In genomic region chr1:25616080-25616931, GRCh38 we compare ENCODE assay signal across 8 cellular contexts. TPM values are rescaled to one million over a fixed set of nuclear protein-coding genes. Genes with fewer than 3 reads are reported as not detected.
DNase-seq lines count a peak whose midpoint lies in the region; ATAC-seq and TF ChIP-seq lines count a peak whose summit lies in the region.

TSS of gene MAN1C1 (plus strand) at chr1:25616791. CDS start at chr1:25617798, 1,007 bp downstream.

- peak within 1 kb of the TSS; percentile 92 to 96 (median 94) for H3K4me3 ChIP-seq in upper lobe of left lung

- in situ Hi-C loops in G401 (cut with HindIII; ENCODE audit: low sequenced_read_pairs): no loop called here

- H3K9me3 ChIP-seq in upper lobe of left lung: no peaks in the 10 kb centered on the region

- peaks cover 35 to 48% (median 41%) of the 10 kb centered on the region in 4 donors for H3K4me1 ChIP-seq in upper lobe of left lung

- intact Hi-C loops in left cardiac atrium (cut with DNase I) (loop anchor here in 1 of 2 donors (2.0 kb wide), 2 partner anchors 76 to 128 kb away; no protein-coding TSS in a partner anchor), posterior cingulate gyrus (cut with DNase I) (loop anchor here (2.0 to 5.0 kb wide), 4 partner anchors 54 to 186 kb away; partner anchors contain the start of gene MACO1)

- peaks cover 0 to 5% (median 0%) of the 10 kb centered on the region in 4 donors for H3K27me3 ChIP-seq in upper lobe of left lung

- peak in 1 of 4 donors; percentile 3 for TF ChIP-seq EP300 in upper lobe of left lung (IDR thresholded peaks at IDR 0.05)

- peak; percentile 95 to 96 for ATAC-seq in left cardiac atrium
- peak; percentile 95 to 97 for ATAC-seq in upper lobe of left lung (ENCODE audit: low FRiP score in 2 of 2)

- peak in 1 of 4 donors; percentile 57 for TF ChIP-seq POLR2A in upper lobe of left lung (IDR thresholded peaks at IDR 0.05)

- peak; percentile 50 to 86 (median 73) for TF ChIP-seq CTCF in upper lobe of left lung (IDR thresholded peaks at IDR 0.05)

- peak within 1 kb of the TSS; percentile 70 to 87 (median 86) for H3K27ac ChIP-seq in upper lobe of left lung

- WGBS in upper lobe of left lung, 2 donors: 0 to 1% methylated on average over 9 to 47 of the region's 107 CpGs

- DNase-seq in G401 (ENCODE audit: low spot score) (peak; percentile 93), HCEC 1CT (peak; percentile 84), NCI-H1092 (lab: John Stamatoyannopoulos, UW) (peak; percentile 97), T follicular helper cell (ENCODE audit: low read depth) (peak; percentile 72), amniotic epithelial cell (ENCODE audit: low read depth) (peak; percentile 58), left cardiac atrium (peak; percentile 92), posterior cingulate gyrus (peak; percentile 84 to 98 (median 88)), upper lobe of left lung (peak; percentile 90 to 97)

- H3K36me3 ChIP-seq in upper lobe of left lung: no peaks in the 10 kb centered on the region

RNA-seq across cellular contexts. Expression of gene MAN1C1, which starts in this region (rescaled TPM):
- total RNA-seq in G401 (2014; rRNA removed; shearing (Covaris generic)): 5.3 and 5.5 TPM in 2 replicates
- total RNA-seq in left cardiac atrium (10 to 100 TPM; 11.0 to 14.8 TPM), upper lobe of left lung (10 to 100 TPM in 4 of 6 donors, 1 to 10 TPM in 2; 5.3 to 32.5 (median 16.2) TPM)

Comparison
In these comparisons a context has a peak if more than half of its experiments do, and no peak if none do; other contexts are left out.
1. Peak in every context shown above with its lines: DNase-seq, ATAC-seq, H3K4me3 ChIP-seq and H3K27ac ChIP-seq.